In the genomic region with DNA sequence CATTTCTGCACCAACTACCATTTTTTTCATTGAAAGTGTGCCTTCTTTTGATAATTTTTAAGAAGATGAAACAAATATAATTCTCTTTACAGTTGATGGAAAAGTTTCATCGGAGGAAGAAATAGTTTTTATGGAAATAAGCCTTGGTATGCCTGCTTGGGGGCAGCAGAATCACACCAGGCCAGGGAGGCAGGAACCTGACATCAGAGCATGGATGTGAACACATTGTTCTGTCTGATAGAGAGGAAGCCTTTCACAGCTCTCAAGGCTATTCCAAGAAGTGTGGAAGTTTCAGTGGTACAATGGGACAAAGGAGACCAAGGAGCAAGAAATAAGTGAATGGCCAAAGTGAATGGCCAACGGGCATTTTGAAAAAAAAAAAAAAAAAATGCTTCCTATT, we compare ENCODE assay signal across 21 cellular contexts.
DNase-seq lines count a peak whose midpoint lies in the region; ATAC-seq, FAIRE-seq and TF ChIP-seq lines count a peak whose summit lies in the region.
"Had no signal": no experiment of that assay in that cellular context is flagged by ENCODE, and none has a peak within 500 bp of the region (broad histone marks: within the 10 kb centered on the region; RNA-seq: fewer than 3 reads in every experiment).

No MANE protein-coding gene starts in this region.

- no peak for ATAC-seq in HG03039 (IDR thresholded peaks at IDR 0.05; ENCODE audit: unreplicated experiment)
- ATAC-seq in lower lobe of right lung, result no peak
- ATAC-seq: A549, GM23338, HepG2 had no signal

- no peaks in the 10 kb centered on the region for H3K36me3 Mint-ChIP-seq in endodermal cell (ENCODE audit: low read depth)
- H3K36me3 Mint-ChIP-seq in nephron progenitor cell (ENCODE audit: low read depth), result no peaks in the 10 kb centered on the region
- H3K36me3 Mint-ChIP-seq: IgD-negative memory B cell had no signal

- peak; percentile 18 for TF ChIP-seq CTCF in endodermal cell (conservative IDR thresholded peaks at IDR 0.05)
- no peak for TF ChIP-seq CTCF in nephron progenitor cell (IDR thresholded peaks at IDR 0.05)
- no peak for TF ChIP-seq CTCF in lower lobe of right lung (IDR thresholded peaks at IDR 0.05)

- DNase-seq in NCI-H146 (lab: John Stamatoyannopoulos, UW), result peak; percentile 39
- no peak for DNase-seq in NCI-H146 treated with DMSO at 0.1 percent for 48 hours (lab: John Stamatoyannopoulos, UW; ENCODE audit: unreplicated experiment)
- no peak for DNase-seq in endodermal cell
- DNase-seq in nephron progenitor cell, result no peak
- no peak for DNase-seq in HTR-8/SVneo (ENCODE audit: insufficient read length, low spot score)
- DNase-seq in lower lobe of right lung, result no peak
- DNase-seq: AML-193; Caco-2; CD4-positive, alpha-beta T cell; DMS79; GDM1; H7 had no signal

- intact Hi-C loops in lower lobe of right lung (cut with DNase I), result no loop called here

- no peaks in the 10 kb centered on the region for H3K9me3 Mint-ChIP-seq in endodermal cell
- H3K9me3 Mint-ChIP-seq in nephron progenitor cell, result no peaks in the 10 kb centered on the region
- H3K9me3 Mint-ChIP-seq: CD4-positive, alpha-beta T cell; GM23338 had no signal

- FAIRE-seq in HTR-8/SVneo (lab: Jason Lieb, UNC), result no peak
- FAIRE-seq: A549, GM12892, GM18507, HepG2 had no signal

- no peak overlapping the region for H3K9ac ChIP-seq in endodermal cell (ENCODE audit: extremely low read depth, low read length, poor library complexity, severe bottlenecking)

- peaks cover 7% of the 10 kb centered on the region for H3K4me1 ChIP-seq in endodermal cell (ENCODE audit: control insufficient read depth, insufficient read depth, low read length)
- no peaks in the 10 kb centered on the region for H3K4me1 ChIP-seq in lower lobe of right lung
- H3K4me1 ChIP-seq: A549, Caco-2 had no signal

- 79 to 83% methylated on average over 2 of the region's 2 CpGs for WGBS in endodermal cell (ENCODE audit: insufficient coverage in 1 of 2, insufficient read length in 1 of 2), 2 experiments

- H3K9me3 ChIP-seq in endodermal cell (ENCODE audit: control insufficient read depth, low read length) (no peaks in the 10 kb centered on the region), lower lobe of right lung (no peaks in the 10 kb centered on the region)
- H3K9me3 ChIP-seq: A549, Caco-2 had no signal

- H3K27me3 Mint-ChIP-seq in endodermal cell (ENCODE audit: insufficient read depth), result no peaks in the 10 kb centered on the region
- H3K27me3 Mint-ChIP-seq in nephron progenitor cell (ENCODE audit: low read depth, poor library complexity), result peaks cover 5% of the 10 kb centered on the region
- H3K27me3 Mint-ChIP-seq: CD4-positive, alpha-beta T cell; IgD-negative memory B cell had no signal

- H3K27ac ChIP-seq in endodermal cell (ENCODE audit: low read depth, low read length), result no peak overlapping the region
- H3K27ac ChIP-seq in lower lobe of right lung, result no peak overlapping the region
- H3K27ac ChIP-seq: 22Rv1, A549, C4-2B had no signal

- H3K4me3 Mint-ChIP-seq in endodermal cell (no peak overlapping the region), nephron progenitor cell (no peak overlapping the region)
- H3K4me3 Mint-ChIP-seq: CD4-positive, alpha-beta T cell; GM23338; IgD-negative memory B cell had no signal

- H3K36me3 ChIP-seq in endodermal cell (ENCODE audit: control insufficient read depth, insufficient read depth, low read length) (no peaks in the 10 kb centered on the region), lower lobe of right lung (no peaks in the 10 kb centered on the region)

- H3K4me3 ChIP-seq in endodermal cell (ENCODE audit: low read length) (no peak overlapping the region), lower lobe of right lung (no peak overlapping the region)
- H3K4me3 ChIP-seq: A549, GM23338 had no signal

- H3K27ac Mint-ChIP-seq in endodermal cell, result peak overlapping the region; percentile 44
- peak overlapping the region; percentile 49 for H3K27ac Mint-ChIP-seq in nephron progenitor cell
- H3K27ac Mint-ChIP-seq: CD4-positive, alpha-beta T cell; GM23338; IgD-negative memory B cell had no signal

- H3K27me3 ChIP-seq in endodermal cell (ENCODE audit: control insufficient read depth, insufficient read depth, low read length, poor library complexity, severe bottlenecking) (no peaks in the 10 kb centered on the region), lower lobe of right lung (ENCODE audit: low read depth) (no peaks in the 10 kb centered on the region)

- H3K4me1 Mint-ChIP-seq in endodermal cell (peaks cover 60% of the 10 kb centered on the region), nephron progenitor cell (peaks cover 60% of the 10 kb centered on the region)
- H3K4me1 Mint-ChIP-seq: IgD-negative memory B cell had no signal
